10 cellular contexts compared by ENCODE assay signal in genomic region chr5:43110606-43111170, GRCh38. TPM values are rescaled to one million over a fixed set of nuclear protein-coding genes. Genes with fewer than 3 reads are reported as not detected.
DNase-seq lines count a peak whose midpoint lies in the region; ATAC-seq and TF ChIP-seq lines count a peak whose summit lies in the region.
"Had no signal": no experiment of that assay in that cellular context is flagged by ENCODE, and none has a peak within 500 bp of the region (broad histone marks: within the 10 kb centered on the region; RNA-seq: fewer than 3 reads in every experiment).

No MANE protein-coding gene starts in this region.

- DNase-seq in AG04449 (ENCODE audit: low read depth, low spot score) = no peak
- no peak for DNase-seq in T-helper 17 cell
- DNase-seq in fibroblast of mammary gland (ENCODE audit: low read depth) = no peak
- DNase-seq in SKM-1 treated with dmso at 0.1 percent for 144 hours (lab: John Stamatoyannopoulos, UW; ENCODE audit: unreplicated experiment) = no peak
- DNase-seq in occipital lobe (lab: John Stamatoyannopoulos, UW) = no peak
- DNase-seq in mucosa of gallbladder (ENCODE audit: low spot score) = no peak
- DNase-seq: heart right ventricle, Right ventricle myocardium superior had no signal

- no peaks in the 10 kb centered on the region for H3K27me3 Mint-ChIP-seq in T-helper 17 cell

- peak; percentile 17 for TF ChIP-seq CTCF in AG04449 (IDR thresholded peaks at IDR 0.05; ENCODE audit: insufficient read depth, low read length, missing control alignments)
- TF ChIP-seq CTCF in fibroblast of mammary gland (conservative IDR thresholded peaks at IDR 0.05; ENCODE audit: control insufficient read depth, insufficient read depth, low read depth, low read length) = peak; percentile 26

- no peaks in the 10 kb centered on the region for H3K9me3 ChIP-seq in T-helper 17 cell (ENCODE audit: control insufficient read depth, low read length, poor library complexity, severe bottlenecking)
- H3K9me3 ChIP-seq: heart right ventricle had no signal

- H3K4me3 Mint-ChIP-seq in T-helper 17 cell = peak overlapping the region; percentile 86

- ATAC-seq in GM19351 (IDR thresholded peaks at IDR 0.05; ENCODE audit: unreplicated experiment) = peak; percentile 79
- peak; percentile 84 for ATAC-seq in T-helper 17 cell
- ATAC-seq in HG02763 (IDR thresholded peaks at IDR 0.05; ENCODE audit: unreplicated experiment) = no peak
- ATAC-seq: heart right ventricle had no signal

- POLR2A ChIA-PET in AG04449 (lab: Yijun Ruan, JAX) = no interaction called here

- H3K4me3 ChIP-seq in AG04449 (ENCODE audit: low read depth, low read length) (no peak overlapping the region), fibroblast of mammary gland (ENCODE audit: control insufficient read depth, low read depth, low read length) (no peak overlapping the region)
- H3K4me3 ChIP-seq: heart right ventricle had no signal

- H3K36me3 Mint-ChIP-seq in T-helper 17 cell (ENCODE audit: low read depth) = no peaks in the 10 kb centered on the region

- H3K27ac Mint-ChIP-seq in T-helper 17 cell = peak overlapping the region; percentile 99

- CTCF ChIA-PET in AG04449 (lab: Yijun Ruan, JAX) = interaction anchor here (1.3 to 8.3 kb wide), 5 partner anchors 8 to 202 kb away, joined by 4 to 138 read pairs (median 6); partner anchors contain the start of gene ZNF131

- H3K4me1 Mint-ChIP-seq in T-helper 17 cell = peaks cover 23% of the 10 kb centered on the region

RNA-seq across cellular contexts. Expression of gene ZNF131, which starts 10.0 kb away (rescaled TPM):
- total RNA-seq in T-helper 17 cell (10 to 100 TPM; 68.0 to 69.9 TPM), occipital lobe (93.3 TPM), mucosa of gallbladder (22.8 TPM)
